In the genomic region with DNA sequence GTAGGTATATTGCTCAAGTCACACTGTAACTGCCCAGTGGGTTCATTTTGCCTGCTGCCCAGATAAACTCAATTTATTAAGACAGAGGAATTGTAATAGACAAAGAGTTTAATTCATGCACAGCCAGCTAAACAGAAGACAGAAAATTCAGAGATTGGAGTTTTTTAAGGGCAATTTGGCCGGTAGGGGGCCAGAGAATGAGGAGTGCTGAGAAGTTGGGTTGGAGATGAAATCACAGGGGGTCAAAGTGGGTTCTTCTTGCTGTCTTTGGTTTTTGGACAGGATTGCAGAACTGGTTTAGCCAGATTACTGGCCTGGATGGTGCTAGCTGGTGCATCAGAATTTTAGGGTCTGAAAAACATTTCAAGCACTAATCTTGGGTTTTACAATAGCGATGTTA, we compare ENCODE assay signal across 16 cellular contexts. TPM values are rescaled to one million over a fixed set of nuclear protein-coding genes. Genes with fewer than 3 reads are reported as not detected.
DNase-seq lines count a peak whose midpoint lies in the region; ATAC-seq and TF ChIP-seq lines count a peak whose summit lies in the region.
"Had no signal": no experiment of that assay in that cellular context is flagged by ENCODE, and none has a peak within 500 bp of the region (broad histone marks: within the 10 kb centered on the region; RNA-seq: fewer than 3 reads in every experiment).

No MANE protein-coding gene starts in this region.

- H3K27ac ChIP-seq in C4-2B (no peak overlapping the region), foreskin keratinocyte (no peak overlapping the region), A673 (ENCODE audit: low read depth, low read length, poor library complexity, severe bottlenecking) (no peak overlapping the region)
- H3K27ac ChIP-seq: body of pancreas, tibial artery had no signal

- H3K4me1 ChIP-seq in foreskin keratinocyte (no peaks in the 10 kb centered on the region), A673 (ENCODE audit: insufficient read depth, low read length, poor library complexity, severe bottlenecking) (no peaks in the 10 kb centered on the region)
- H3K4me1 ChIP-seq: tibial artery had no signal

- POLR2A ChIA-PET in A673 (lab: Charles Lee; ENCODE audit: low non-redundant PET) = interaction anchor here (0.6 kb wide), 1 partner anchor 606 kb away, joined by 6 read pairs; no protein-coding TSS in a partner anchor

- TF ChIP-seq CTCF in C4-2B (conservative IDR thresholded peaks at IDR 0.05) (peak; percentile 63), GM12875 (IDR thresholded peaks at IDR 0.05; ENCODE audit: borderline replicate concordance, insufficient read depth, low read depth, low read length) (peak; percentile 9; the same call in 1 of the 2 replicates), foreskin keratinocyte (conservative IDR thresholded peaks at IDR 0.05) (peak; percentile 49), A673 (conservative IDR thresholded peaks at IDR 0.05; ENCODE audit: low read depth, low read length) (no peak), lower leg skin (IDR thresholded peaks at IDR 0.05) (no peak)

- H3K36me3 ChIP-seq in A673 (ENCODE audit: insufficient read depth, low read length, poor library complexity, severe bottlenecking) = no peaks in the 10 kb centered on the region
- H3K36me3 ChIP-seq: tibial artery had no signal

- no TSS peak for BruUV-seq in A673 (replicated peaks; lab: Mats Ljungman, UMichigan)

- TF ChIP-seq POLR2A in lower leg skin (IDR thresholded peaks at IDR 0.05) = no peak

- DNase-seq in RPMI8226 (peak; percentile 27), foreskin keratinocyte (peak in 1 of 2 donors; percentile 11), A673 (ENCODE audit: low spot score) (no peak), NCI-H2081 (lab: John Stamatoyannopoulos, UW) (no peak), lower leg skin (ENCODE audit: low spot score in 2 of 2) (no peak), anterior cingulate cortex (lab: John Stamatoyannopoulos, UW) (no peak)
- DNase-seq: body of pancreas; Calu3; hypothalamus; stimulated activated CD4-positive, alpha-beta T cell treated with anti-CD3 and anti-CD28 coated beads, Interleukin-12 subunit alpha, Interleukin-12 subunit beta, amount 100 ng/mL, for 4 hours; tibial artery had no signal

- CTCF ChIA-PET in A673 (lab: Charles Lee) = interaction anchor here (1.7 kb wide), 1 partner anchor 111 kb away, joined by 5 read pairs; no protein-coding TSS in a partner anchor

- H3K4me3 ChIP-seq in GM12875 (ENCODE audit: low read depth, low read length) (no peak overlapping the region), A673 (ENCODE audit: low read depth, low read length, poor library complexity, severe bottlenecking) (no peak overlapping the region), lower leg skin (ENCODE audit: low read depth, poor library complexity, severe bottlenecking) (no peak overlapping the region)
- H3K4me3 ChIP-seq: body of pancreas, tibial artery had no signal

- no peak for ATAC-seq in foreskin keratinocyte
- ATAC-seq: body of pancreas had no signal

- WGBS in lower leg skin, 2 donors = 67 to 68% methylated on average over 2 of the region's 2 CpGs

- no peaks in the 10 kb centered on the region for H3K27me3 ChIP-seq in foreskin keratinocyte
- H3K27me3 ChIP-seq in A673 (replicated peaks; ENCODE audit: insufficient read depth, low read depth, low read length, poor library complexity) = peaks cover 11% of the 10 kb centered on the region
- H3K27me3 ChIP-seq: body of pancreas, tibial artery had no signal

- intact Hi-C loops in A673 (cut with micrococcal nuclease; ENCODE audit: unreplicated experiment) = loop anchor here (10.0 kb wide), 1 partner anchor 370 kb away; no protein-coding TSS in a partner anchor
- intact Hi-C loops in lower leg skin (cut with DNase I; ENCODE audit: low total_unique reads) = no loop called here

- H3K9me3 ChIP-seq in A673 (ENCODE audit: low read depth, low read length, poor library complexity, severe bottlenecking) = no peaks in the 10 kb centered on the region
- H3K9me3 ChIP-seq: body of pancreas, tibial artery had no signal

RNA-seq across cellular contexts. Expression of a gene that starts 20.7 kb away (rescaled TPM):
- total RNA-seq in foreskin keratinocyte (0.44 and 0.67 TPM in 2 replicates), A673 (2021) (1.6 and 3.3 TPM in 2 replicates), lower leg skin (10 to 100 TPM in 2 of 4 donors, 1 to 10 TPM in 2; 4.1 to 28.5 (median 8.2) TPM)
- polyA plus RNA-seq in foreskin keratinocyte = 0.27 and 0.51 TPM in 2 replicates
- total RNA-seq: activated T-helper 1 cell treated with anti-CD3 and anti-CD28 coated beads, Interleukin-12 subunit alpha, Interleukin-12 subunit beta, Interleukin-2, Interleukin-4 antibody, amounts not matched to agents 30 ng/mL and 10 ng/mL and 1 ng/mL, durations not matched to agents 14 hours and 24 hours and 36 hours; HT1080; osteocyte had no signal

Comparison
In these comparisons a context has a peak if more than half of its experiments do, and no peak if none do; other contexts are left out.
1. CTCF ChIP-seq: peak in C4-2B (single experiment), GM12875 (single experiment) and foreskin keratinocyte (single experiment); none in A673 (single experiment) and lower leg skin (0 of 3).